19 cellular contexts compared by ENCODE assay signal in genomic region chr14:68645371-68645770, GRCh38.
A peak's percentile ranks its signal among the peaks of the same experiment; 100 is the strongest.
DNase-seq lines count a peak whose midpoint lies in the region; ATAC-seq and TF ChIP-seq lines count a peak whose summit lies in the region.
"Had no signal": no experiment of that assay in that cellular context is flagged by ENCODE, and none has a peak within 500 bp of the region (broad histone marks: within the 10 kb centered on the region; RNA-seq: fewer than 3 reads in every experiment).

No MANE protein-coding gene starts in this region.

- peak; percentile 16 for DNase-seq in EH (ENCODE audit: low read depth)
- peak; percentile 53 for DNase-seq in LHCN-M2 (ENCODE audit: low read depth)
- no peak for DNase-seq in type B pancreatic cell (ENCODE audit: extremely low spot score, unreplicated experiment)
- no peak for DNase-seq in immature natural killer cell
- DNase-seq in COLO829 (ENCODE audit: low spot score) = no peak
- DNase-seq: 8988T; C1 segment of cervical spinal cord; Caco-2; CD4-positive, alpha-beta memory T cell; DMS153; DND-41; EL; GDM1; H9 had no signal

- H3K36me3 Mint-ChIP-seq in nephron (ENCODE audit: low read depth) (peaks cover 18% of the 10 kb centered on the region), type B pancreatic cell (peaks cover 31% of the 10 kb centered on the region), immature natural killer cell (peaks cover 9 to 14% (median 11%) of the 10 kb centered on the region in 3 donors)

- peaks cover 40% of the 10 kb centered on the region for H3K9me3 Mint-ChIP-seq in nephron
- H3K9me3 Mint-ChIP-seq in type B pancreatic cell = peaks cover 27% of the 10 kb centered on the region
- H3K9me3 Mint-ChIP-seq in immature natural killer cell = peaks cover 2 to 14% (median 10%) of the 10 kb centered on the region in 6 donors

- H3K4me3 Mint-ChIP-seq in nephron (no peak overlapping the region), type B pancreatic cell (no peak overlapping the region), immature natural killer cell (no peak overlapping the region)
- H3K4me3 Mint-ChIP-seq: CD4-positive, alpha-beta memory T cell; GM23338; H9 had no signal

- ATAC-seq in HG03159 (IDR thresholded peaks at IDR 0.05; ENCODE audit: unreplicated experiment) = no peak
- ATAC-seq: GM12878, GM23338, HCT116 had no signal

- TF ChIP-seq CTCF in nephron (IDR thresholded peaks at IDR 0.05; ENCODE audit: unreplicated experiment in 3 of 3) = no peak
- no peak for TF ChIP-seq CTCF in type B pancreatic cell (conservative IDR thresholded peaks at IDR 0.05)

- peaks cover 68% of the 10 kb centered on the region for H3K4me1 Mint-ChIP-seq in nephron
- peaks cover 33% of the 10 kb centered on the region for H3K4me1 Mint-ChIP-seq in type B pancreatic cell (ENCODE audit: unreplicated experiment)
- H3K4me1 Mint-ChIP-seq in immature natural killer cell = no peaks in the 10 kb centered on the region

- H3K27me3 Mint-ChIP-seq in nephron (ENCODE audit: low read depth) (peaks cover 3% of the 10 kb centered on the region), type B pancreatic cell (no peaks in the 10 kb centered on the region), immature natural killer cell (ENCODE audit: low read depth in 3 of 3) (peaks cover 0 to 2% (median 0%) of the 10 kb centered on the region in 3 donors)
- H3K27me3 Mint-ChIP-seq: CD4-positive, alpha-beta memory T cell had no signal

- H3K27ac Mint-ChIP-seq in nephron (peak overlapping the region in 2 of 3 experiments; percentile 85 to 91), type B pancreatic cell (peak overlapping the region; percentile 3), immature natural killer cell (no peak overlapping the region)
- H3K27ac Mint-ChIP-seq: GM23338, H9 had no signal

Comparison
In these comparisons a context has a peak if more than half of its experiments do, and no peak if none do; other contexts are left out.
1. DNase-seq: peak in EH (single experiment) and LHCN-M2 (single experiment); none in type B pancreatic cell (single experiment), immature natural killer cell (0 of 3) and COLO829 (single experiment).
2. H3K27ac Mint-ChIP-seq: peak in nephron (2 of 3) and type B pancreatic cell (single experiment); none in immature natural killer cell (0 of 6).